Comparison of ENCODE assay signal across 9 cellular contexts in genomic region chr6:170295519-170296422, GRCh38. TPM values are rescaled to one million over a fixed set of nuclear protein-coding genes. Genes with fewer than 3 reads are reported as not detected.
A peak's percentile ranks its signal among the peaks of the same experiment; 100 is the strongest.
DNase-seq lines count a peak whose midpoint lies in the region; ATAC-seq and TF ChIP-seq lines count a peak whose summit lies in the region.
"Had no signal": no experiment of that assay in that cellular context is flagged by ENCODE, and none has a peak within 500 bp of the region (broad histone marks: within the 10 kb centered on the region; RNA-seq: fewer than 3 reads in every experiment).

No MANE protein-coding gene starts in this region.

- no peaks in the 10 kb centered on the region for H3K36me3 ChIP-seq in neuron (ENCODE audit: insufficient read depth, low read length)

- H3K27me3 ChIP-seq in neuron (ENCODE audit: insufficient read depth, low read length) = no peaks in the 10 kb centered on the region

- H2AFZ ChIP-seq in neuron (ENCODE audit: low read depth, low read length) = peak overlapping the region; percentile 5

- H3K36me3 Mint-ChIP-seq in activated CD4-positive, alpha-beta memory T cell treated with anti-CD3 and anti-CD28 coated beads for 36 hours = peaks cover 2% of the 10 kb centered on the region

- H3K4me1 Mint-ChIP-seq in activated CD4-positive, alpha-beta memory T cell treated with anti-CD3 and anti-CD28 coated beads for 36 hours (ENCODE audit: low read depth) = peaks cover 32% of the 10 kb centered on the region

- no peaks in the 10 kb centered on the region for H3K9me3 Mint-ChIP-seq in activated CD4-positive, alpha-beta memory T cell treated with anti-CD3 and anti-CD28 coated beads for 36 hours

- peaks cover 67% of the 10 kb centered on the region for H3K4me1 ChIP-seq in neuron (ENCODE audit: insufficient read depth, low read length)

- H3K4me3 Mint-ChIP-seq in activated CD4-positive, alpha-beta memory T cell treated with anti-CD3 and anti-CD28 coated beads for 36 hours = peak overlapping the region; percentile 62

- CTCF ChIA-PET in activated CD4-positive, alpha-beta memory T cell treated with anti-CD3 and anti-CD28 coated beads for 36 hours (lab: Charles Lee) = no interaction called here

- ATAC-seq in GM21576 (IDR thresholded peaks at IDR 0.05; ENCODE audit: unreplicated experiment) = peak; percentile 40

- no peaks in the 10 kb centered on the region for H3K9me3 ChIP-seq in neuron (ENCODE audit: low read length)

- H3K27me3 Mint-ChIP-seq in activated CD4-positive, alpha-beta memory T cell treated with anti-CD3 and anti-CD28 coated beads for 36 hours = peaks cover 55% of the 10 kb centered on the region

- no peak overlapping the region for H3K27ac Mint-ChIP-seq in activated CD4-positive, alpha-beta memory T cell treated with anti-CD3 and anti-CD28 coated beads for 36 hours

- H3K4me3 ChIP-seq in fibroblast of mammary gland (ENCODE audit: control insufficient read depth, low read depth, low read length) (peak overlapping the region; percentile 7), neuron (ENCODE audit: low read length) (peak overlapping the region; percentile 49)

- POLR2A ChIA-PET in activated CD4-positive, alpha-beta memory T cell treated with anti-CD3 and anti-CD28 coated beads for 36 hours (lab: Charles Lee) = no interaction called here

- peak; percentile 61 for DNase-seq in Daoy (ENCODE audit: low read depth)
- DNase-seq in Kasumi-1 (lab: John Stamatoyannopoulos, UW) = peak; percentile 18 to 28
- peak; percentile 66 for DNase-seq in activated CD4-positive, alpha-beta memory T cell treated with anti-CD3 and anti-CD28 coated beads for 36 hours
- no peak for DNase-seq in fibroblast of mammary gland (ENCODE audit: low read depth)
- DNase-seq in globus pallidus (ENCODE audit: low spot score) = no peak
- DNase-seq in NCI-H510A treated with DMSO at 0.1 percent for 48 hours (lab: John Stamatoyannopoulos, UW) = no peak

- intact Hi-C loops in activated CD4-positive, alpha-beta memory T cell treated with anti-CD3 and anti-CD28 coated beads for 36 hours (cut with micrococcal nuclease) = loop anchor here (10.0 kb wide), 3 partner anchors 211 to 501 kb away; no protein-coding TSS in a partner anchor

- TF ChIP-seq CTCF in fibroblast of mammary gland (conservative IDR thresholded peaks at IDR 0.05; ENCODE audit: control insufficient read depth, insufficient read depth, low read depth, low read length) = no peak

RNA-seq across cellular contexts. Expression of gene DLL1, which starts 4.9 kb away (rescaled TPM):
- 2.8 and 4.6 TPM in 2 replicates for total RNA-seq in Daoy (2014; rRNA removed; shearing (Covaris generic))
- under 1 TPM; 0.41 to 0.55 TPM for total RNA-seq in activated CD4-positive, alpha-beta memory T cell treated with anti-CD3 and anti-CD28 coated beads for 36 hours
- total RNA-seq: T-helper 1 cell treated with Interleukin-12 subunit alpha and Interleukin-12 subunit beta and Interleukin-4 antibody, amounts not matched to agents 30 ng/mL and 1 ng/mL, for 36 hours had no signal

RNA-seq across cellular contexts. Expression of gene FAM120B, which starts 10.8 kb away (rescaled TPM):
- total RNA-seq in Daoy (2014; rRNA removed; shearing (Covaris generic)) = 16.4 and 21.8 TPM in 2 replicates
- 10 to 100 TPM; 18.4 to 20.0 TPM for total RNA-seq in activated CD4-positive, alpha-beta memory T cell treated with anti-CD3 and anti-CD28 coated beads for 36 hours

Comparison
In these comparisons a context has a peak if more than half of its experiments do, and no peak if none do; other contexts are left out.
1. DNase-seq: peak in Daoy (single experiment), Kasumi-1 (2 of 2) and activated CD4-positive, alpha-beta memory T cell treated with anti-CD3 and anti-CD28 coated beads for 36 hours (single experiment); none in fibroblast of mammary gland (single experiment), globus pallidus (single experiment) and NCI-H510A treated with DMSO at 0.1 percent for 48 hours (single experiment).